ENCODE assay signal across 25 cellular contexts in the genomic region with DNA sequence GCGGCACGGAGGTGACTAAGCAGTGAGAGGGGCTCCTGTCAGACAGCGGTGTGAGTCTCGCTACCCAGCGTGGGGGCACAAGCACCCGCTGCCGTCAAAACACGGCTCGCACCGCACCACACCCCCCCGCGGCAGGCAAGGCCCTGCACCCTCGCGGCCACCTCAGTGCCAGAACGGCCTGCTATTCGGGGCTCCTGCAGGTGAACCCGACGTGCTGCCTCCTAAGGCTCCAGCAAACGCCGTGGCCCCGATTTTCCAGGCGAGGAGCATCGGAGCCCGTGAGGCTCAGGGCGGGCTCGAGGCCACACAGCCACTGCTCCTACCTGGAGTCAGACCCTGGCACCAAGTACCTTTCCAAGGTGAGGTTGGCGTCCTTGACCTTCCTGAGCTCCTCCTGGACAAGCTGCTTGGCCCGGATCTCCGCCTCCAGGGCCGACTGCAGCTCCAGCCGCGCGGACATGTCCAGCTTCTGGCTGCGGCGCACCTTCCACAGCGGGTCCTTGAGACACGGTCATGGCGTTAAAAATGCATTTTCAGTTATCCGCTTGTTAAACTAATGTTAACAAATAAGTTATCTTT. TPM values are rescaled to one million over a fixed set of nuclear protein-coding genes. Genes with fewer than 3 reads are reported as not detected.
"Had no signal": no experiment of that assay in that cellular context is flagged by ENCODE, and none has a peak within 500 bp of the region (broad histone marks: within the 10 kb centered on the region; RNA-seq: fewer than 3 reads in every experiment).

No MANE protein-coding gene starts in this region.

- ATAC-seq: K562, Panc1, PC-3 had no signal

- H3K4me2 ChIP-seq: KMS-11, SK-N-SH had no signal

- H3K9ac ChIP-seq: KMS-11, SK-N-SH had no signal

- H3K9me3 Mint-ChIP-seq: IgD-negative memory B cell had no signal

- H3K27ac Mint-ChIP-seq: IgD-negative memory B cell had no signal

- H3K4me3 Mint-ChIP-seq: IgD-negative memory B cell had no signal

- H3K27ac ChIP-seq: KMS-11, RWPE1 had no signal

- H3K4me3 ChIP-seq: K562 had no signal

- H3K9me3 ChIP-seq: SK-N-SH had no signal

- H3K4me1 Mint-ChIP-seq: IgD-negative memory B cell had no signal

- DNase-seq: Kasumi-1; MM.1S; NCI-H1092 treated with DMSO at 0.1 percent for 48 hours; NCI-H1436; NCI-H187; NCI-H2029; NCI-H2081 treated with DMSO at 0.1 percent for 48 hours; NCI-H2171; NCI-H226; NCI-H446; NCI-H510A; NCI-H524 treated with DMSO at 0.1 percent for 48 hours; NCI-H69; NCI-H774; NK-92 treated with Interleukin-12 subunit alpha and Interleukin-12 subunit beta, amount 100 ng/mL, for 24 hours; PC-3; SHP77; SK-N-SH had no signal

- H3K27me3 Mint-ChIP-seq: IgD-negative memory B cell had no signal

RNA-seq across cellular contexts. Expression of a gene that starts 41.8 kb away (rescaled TPM):
- total RNA-seq: M059J, PC-3, SK-MEL-5 had no signal
- polyA plus RNA-seq: K562 had no signal
